ENCODE assay signal across 13 cellular contexts in genomic region chr13:98300956-98301641, GRCh38.
DNase-seq lines count a peak whose midpoint lies in the region; ATAC-seq and TF ChIP-seq lines count a peak whose summit lies in the region.
"Had no signal": no experiment of that assay in that cellular context is flagged by ENCODE, and none has a peak within 500 bp of the region (broad histone marks: within the 10 kb centered on the region; RNA-seq: fewer than 3 reads in every experiment).

No MANE protein-coding gene starts in this region.

- H3K27me3 Mint-ChIP-seq in chondrocyte (ENCODE audit: low read depth), result no peaks in the 10 kb centered on the region
- peaks cover 16 to 29% of the 10 kb centered on the region in 2 donors for H3K27me3 Mint-ChIP-seq in natural killer cell treated with Interleukin-12 subunit alpha and Interleukin-12 subunit beta and Interleukin-15 and Interleukin-18, amount 100 ng/mL, for 72 hours

- intact Hi-C loops in vagina (cut with DNase I), result no loop called here

- WGBS in mesodermal cell (ENCODE audit: insufficient coverage in 2 of 2), 2 experiments, result 78 to 93% methylated on average over 5 of the region's 7 CpGs

- DNase-seq in NCI-H2196 (lab: John Stamatoyannopoulos, UW; ENCODE audit: unreplicated experiment), result peak; percentile 20
- DNase-seq in NCI-H2196 treated with DMSO at 0.1 percent for 48 hours (lab: John Stamatoyannopoulos, UW; ENCODE audit: unreplicated experiment), result no peak
- no peak for DNase-seq in chondrocyte (ENCODE audit: low spot score)
- DNase-seq in vagina (ENCODE audit: extremely low spot score in 2 of 2), result no peak
- DNase-seq in natural killer cell treated with Interleukin-12 subunit alpha and Interleukin-12 subunit beta and Interleukin-15 and Interleukin-18, amount 100 ng/mL, for 72 hours (ENCODE audit: low spot score), result no peak
- DNase-seq in GM13976 (ENCODE audit: low spot score), result no peak
- DNase-seq: activated T-cell treated with anti-CD3 and anti-CD28 coated beads, Interleukin-2, amount 50 U/mL, for 24 hours; effector CD4-positive, alpha-beta T cell; NCI-H2081 treated with DMSO at 0.1 percent for 48 hours had no signal

- TF ChIP-seq CTCF in chondrocyte (IDR thresholded peaks at IDR 0.05), result no peak
- TF ChIP-seq CTCF in vagina (IDR thresholded peaks at IDR 0.05), result no peak
- no peak for TF ChIP-seq CTCF in GM13976 (IDR thresholded peaks at IDR 0.05; ENCODE audit: borderline replicate concordance, control extremely low read depth, extremely low read depth, insufficient read depth, missing control alignments)

- H3K9me3 ChIP-seq in mesodermal cell (ENCODE audit: control insufficient read depth, low read length) (no peaks in the 10 kb centered on the region), vagina (no peaks in the 10 kb centered on the region)
- H3K9me3 ChIP-seq: tibial nerve had no signal

- no peaks in the 10 kb centered on the region for H3K27me3 ChIP-seq in vagina
- H3K27me3 ChIP-seq: tibial nerve had no signal

- H3K36me3 Mint-ChIP-seq in chondrocyte (ENCODE audit: low read depth), result peaks cover 4% of the 10 kb centered on the region
- H3K36me3 Mint-ChIP-seq in natural killer cell treated with Interleukin-12 subunit alpha and Interleukin-12 subunit beta and Interleukin-15 and Interleukin-18, amount 100 ng/mL, for 72 hours, result no peaks in the 10 kb centered on the region

- H3K4me1 ChIP-seq in mesodermal cell (ENCODE audit: control insufficient read depth, insufficient read depth, low read length, poor library complexity, severe bottlenecking), result peaks cover 45% of the 10 kb centered on the region
- peaks cover 42% of the 10 kb centered on the region for H3K4me1 ChIP-seq in vagina

- no peak for TF ChIP-seq POLR2A in vagina (IDR thresholded peaks at IDR 0.05)

- peaks cover 2% of the 10 kb centered on the region for H3K9me3 Mint-ChIP-seq in chondrocyte (ENCODE audit: low read depth)
- H3K9me3 Mint-ChIP-seq in natural killer cell treated with Interleukin-12 subunit alpha and Interleukin-12 subunit beta and Interleukin-15 and Interleukin-18, amount 100 ng/mL, for 72 hours, result no peaks in the 10 kb centered on the region
- H3K9me3 Mint-ChIP-seq: activated T-cell treated with anti-CD3 and anti-CD28 coated beads, Interleukin-2, amount 50 U/mL, for 24 hours had no signal

- no peak for ATAC-seq in natural killer cell treated with Interleukin-12 subunit alpha and Interleukin-12 subunit beta and Interleukin-15 and Interleukin-18, amount 100 ng/mL, for 72 hours
- no peak for ATAC-seq in HG02852 (IDR thresholded peaks at IDR 0.05; ENCODE audit: unreplicated experiment)

- in situ Hi-C loops in GM13976 (cut with MboI; ENCODE audit: low sequenced_read_pairs, unreplicated experiment), result no loop called here

- H3K27ac ChIP-seq in mesodermal cell (ENCODE audit: low read depth, low read length, severe bottlenecking), result peak overlapping the region; percentile 71
- H3K27ac ChIP-seq in vagina, result peak overlapping the region; percentile 60
- H3K27ac ChIP-seq: tibial nerve had no signal

- peak overlapping the region; percentile 93 for H3K27ac Mint-ChIP-seq in chondrocyte (ENCODE audit: unreplicated experiment)
- no peak overlapping the region for H3K27ac Mint-ChIP-seq in natural killer cell treated with Interleukin-12 subunit alpha and Interleukin-12 subunit beta and Interleukin-15 and Interleukin-18, amount 100 ng/mL, for 72 hours
- H3K27ac Mint-ChIP-seq: activated T-cell treated with anti-CD3 and anti-CD28 coated beads, Interleukin-2, amount 50 U/mL, for 24 hours had no signal

- no peaks in the 10 kb centered on the region for H3K36me3 ChIP-seq in mesodermal cell (ENCODE audit: control insufficient read depth, insufficient read depth, low read length)
- no peaks in the 10 kb centered on the region for H3K36me3 ChIP-seq in vagina

- no peak overlapping the region for H3K4me3 ChIP-seq in mesodermal cell (ENCODE audit: extremely low read depth, insufficient read depth, low read length, poor library complexity, severe bottlenecking)
- H3K4me3 ChIP-seq in vagina, result no peak overlapping the region
- H3K4me3 ChIP-seq: lung, tibial nerve had no signal

- H3K4me3 Mint-ChIP-seq in chondrocyte (ENCODE audit: unreplicated experiment), result peak overlapping the region; percentile 44
- no peak overlapping the region for H3K4me3 Mint-ChIP-seq in natural killer cell treated with Interleukin-12 subunit alpha and Interleukin-12 subunit beta and Interleukin-15 and Interleukin-18, amount 100 ng/mL, for 72 hours
- H3K4me3 Mint-ChIP-seq: activated T-cell treated with anti-CD3 and anti-CD28 coated beads, Interleukin-2, amount 50 U/mL, for 24 hours had no signal

- H3K4me1 Mint-ChIP-seq in chondrocyte (ENCODE audit: low read depth), result peaks cover 88% of the 10 kb centered on the region
- H3K4me1 Mint-ChIP-seq in natural killer cell treated with Interleukin-12 subunit alpha and Interleukin-12 subunit beta and Interleukin-15 and Interleukin-18, amount 100 ng/mL, for 72 hours (ENCODE audit: low read depth in 2 of 2), result no peaks in the 10 kb centered on the region
